ENCODE assay signal across 20 cellular contexts in genomic region chr2:27162151-27163121, GRCh38. TPM values are rescaled to one million over a fixed set of nuclear protein-coding genes. Genes with fewer than 3 reads are reported as not detected.
A peak's percentile ranks its signal among the peaks of the same experiment; 100 is the strongest.
DNase-seq lines count a peak whose midpoint lies in the region; ATAC-seq, FAIRE-seq and TF ChIP-seq lines count a peak whose summit lies in the region.
"Had no signal": no experiment of that assay in that cellular context is flagged by ENCODE, and none has a peak within 500 bp of the region (broad histone marks: within the 10 kb centered on the region; RNA-seq: fewer than 3 reads in every experiment).

No MANE protein-coding gene starts in this region.

- peak; percentile 23 for DNase-seq in H54 (ENCODE audit: insufficient read length, low spot score)
- no peak for DNase-seq in PC-3
- DNase-seq in H1 (ENCODE audit: low read depth in 1 of 2, low spot score in 2 of 2): no peak
- DNase-seq in stromal cell of bone marrow (ENCODE audit: low read depth): peak; percentile 17
- DNase-seq in GM19240 (ENCODE audit: insufficient read length, low spot score): no peak
- no peak for DNase-seq in iPS-NIHi11 (ENCODE audit: low spot score)
- no peak for DNase-seq in HFFc6
- DNase-seq: activated CD8-positive, alpha-beta T cell treated with anti-CD3 and anti-CD28 coated beads for 36 hours; amygdala; glutamatergic neuron; midbrain; stomach; T-helper 9 cell had no signal

- H4K91ac ChIP-seq in H1 (replicated peaks; ENCODE audit: insufficient read length, low read length): no peak overlapping the region

- no peak overlapping the region for H3K27ac ChIP-seq in PC-3 (ENCODE audit: low read length)
- H3K27ac ChIP-seq in H1 (ENCODE audit: low read depth, low read length): no peak overlapping the region
- H3K27ac ChIP-seq: C4-2B had no signal

- no peak overlapping the region; the same call in 1 of the 2 replicates for H3K18ac ChIP-seq in H1 (ENCODE audit: extremely low read depth, low read length)

- no peak overlapping the region for H3K4me2 ChIP-seq in PC-3 (ENCODE audit: low read length)
- H3K4me2 ChIP-seq in H1 (ENCODE audit: insufficient read depth in 1 of 2, low read depth in 2 of 2, low read length in 2 of 2): no peak overlapping the region

- no peak overlapping the region for H3K4ac ChIP-seq in H1 (replicated peaks; ENCODE audit: insufficient read length, low read depth, low read length)

- H3K4me3 ChIP-seq in PC-3 (ENCODE audit: low read length): no peak overlapping the region
- H3K4me3 ChIP-seq in H1 (ENCODE audit: extremely low read depth in 1 of 4, insufficient read depth in 2 of 4, low read depth in 3 of 4, low read length in 4 of 4): no peak overlapping the region

- H3K36me3 ChIP-seq in PC-3 (ENCODE audit: low read depth, low read length) (no peaks in the 10 kb centered on the region), H1 (ENCODE audit: control insufficient read depth in 2 of 4, insufficient read depth in 4 of 4, low read length in 3 of 4) (no peaks in the 10 kb centered on the region)
- H3K36me3 ChIP-seq: stomach had no signal

- H3K9ac ChIP-seq in PC-3 (ENCODE audit: low read length) (no peak overlapping the region), H1 (replicated peaks in 1 of 4; ENCODE audit: extremely low read depth in 1 of 4, low read depth in 3 of 4, low read length in 3 of 4) (no peak overlapping the region)

- no peaks in the 10 kb centered on the region for H3K23me2 ChIP-seq in H1 (ENCODE audit: low read depth, low read length)

- TF ChIP-seq EP300 in H1 (IDR thresholded peaks at IDR 0.05; ENCODE audit: borderline replicate concordance in 1 of 2, low read depth in 2 of 2, low read length in 2 of 2): no peak

- TF ChIP-seq POLR2A in H54 (IDR thresholded peaks at IDR 0.05; ENCODE audit: low read depth, low read length) (no peak), H1 (IDR thresholded peaks at IDR 0.05; ENCODE audit: control extremely low read depth in 1 of 2, low read depth in 2 of 2, low read length in 2 of 2) (no peak)

- no peak overlapping the region for H3K56ac ChIP-seq in H1 (replicated peaks; ENCODE audit: insufficient read length, low read depth, low read length)

- POLR2A ChIA-PET in PC-3 (lab: Charles Lee; ENCODE audit: unreplicated experiment) (no interaction called here), H1 (lab: Charles Lee; ENCODE audit: partially characterized antibody) (interaction anchor here (2.0 kb wide), 1 partner anchor 8 kb away, joined by 6 read pairs; no protein-coding TSS in a partner anchor)

- no peak overlapping the region for H2BK15ac ChIP-seq in H1 (ENCODE audit: low read length)

- peak overlapping the region; percentile 43 for H2BK120ac ChIP-seq in H1 (replicated peaks; ENCODE audit: low read depth, low read length)

- no peak overlapping the region for H2BK20ac ChIP-seq in H1 (ENCODE audit: low read length)

- no peak overlapping the region for H4K8ac ChIP-seq in H1 (ENCODE audit: extremely low read depth, insufficient read depth, low read length)

- WGBS in H1 (ENCODE audit: extremely low coverage in 1 of 2, insufficient coverage in 1 of 2, insufficient read length in 1 of 2, insufficient replicate concordance in 2 of 2, low coverage in 1 of 2, low lambda C conversion rate in 2 of 2, missing lambda C conversion rate in 1 of 2), 2 experiments: 92% methylated on average over 15 of the region's 15 CpGs; no CpG with 5 or more reads in 1 of the 2 experiments

- FAIRE-seq in H54 (lab: Jason Lieb, UNC) (peak; percentile 23), H1 (lab: Jason Lieb, UNC) (no peak)
- FAIRE-seq: colon, GM12892, HTR-8/SVneo, keratinocyte had no signal

- TF ChIP-seq RAD21 in H1 (IDR thresholded peaks at IDR 0.05 in 1 of 2, conservative IDR thresholded peaks at IDR 0.05 in 1 of 2; ENCODE audit: low read depth in 2 of 2, low read length in 2 of 2): no peak

- H4K20me1 ChIP-seq in PC-3 (ENCODE audit: low read length): no peaks in the 10 kb centered on the region
- no peaks in the 10 kb centered on the region for H4K20me1 ChIP-seq in H1 (replicated peaks in 1 of 2; ENCODE audit: control insufficient read depth in 1 of 2, insufficient read depth in 2 of 2, low read length in 2 of 2)

- no peaks in the 10 kb centered on the region for H3K9me2 ChIP-seq in PC-3 (replicated peaks; ENCODE audit: low read length)

- H3K79me2 ChIP-seq in PC-3 (ENCODE audit: low read length) (no peaks in the 10 kb centered on the region), H1 (ENCODE audit: control insufficient read depth in 1 of 2, insufficient read depth in 2 of 2, low read length in 2 of 2) (no peaks in the 10 kb centered on the region)

- no peak overlapping the region for H3K27ac Mint-ChIP-seq in HFFc6
- H3K27ac Mint-ChIP-seq: activated CD8-positive, alpha-beta T cell treated with anti-CD3 and anti-CD28 coated beads for 36 hours had no signal

- peaks cover 30% of the 10 kb centered on the region for H3K27me3 Mint-ChIP-seq in HFFc6 (ENCODE audit: insufficient read depth)
- H3K27me3 Mint-ChIP-seq: activated CD8-positive, alpha-beta T cell treated with anti-CD3 and anti-CD28 coated beads for 36 hours had no signal

- no peak for TF ChIP-seq CTCF in PC-3 (conservative IDR thresholded peaks at IDR 0.05; ENCODE audit: low read depth, low read length)
- TF ChIP-seq CTCF in H1 (IDR thresholded peaks at IDR 0.05; ENCODE audit: control extremely low read depth in 1 of 3, insufficient read depth in 1 of 3, low read depth in 1 of 3, low read length in 3 of 3): no peak
- no peak for TF ChIP-seq CTCF in HFFc6 (IDR thresholded peaks at IDR 0.05)

- H3K4me1 ChIP-seq in PC-3 (ENCODE audit: insufficient read depth, low read length) (no peaks in the 10 kb centered on the region), H1 (replicated peaks in 1 of 4; ENCODE audit: control insufficient read depth in 3 of 4, insufficient read depth in 4 of 4, low read length in 3 of 4) (no peaks in the 10 kb centered on the region; a peak in 4 of 7 replicates)
- H3K4me1 ChIP-seq: stomach had no signal

- H3F3A ChIP-seq in PC-3 (ENCODE audit: low read length, unreplicated experiment): no peaks in the 10 kb centered on the region

- no peak overlapping the region for H3K4me3 Mint-ChIP-seq in HFFc6
- H3K4me3 Mint-ChIP-seq: activated CD8-positive, alpha-beta T cell treated with anti-CD3 and anti-CD28 coated beads for 36 hours had no signal

- H3K36me3 Mint-ChIP-seq in HFFc6 (ENCODE audit: low read depth): no peaks in the 10 kb centered on the region

- no peak overlapping the region for H3K23ac ChIP-seq in H1 (ENCODE audit: insufficient read length)

- H2AFZ ChIP-seq in PC-3 (ENCODE audit: low read length) (peak overlapping the region; percentile 39; the same call in 1 of the 2 replicates), H1 (ENCODE audit: low read length) (no peak overlapping the region)

- no peaks in the 10 kb centered on the region for H3K27me3 ChIP-seq in PC-3 (ENCODE audit: low read length)
- no peaks in the 10 kb centered on the region for H3K27me3 ChIP-seq in H1 (replicated peaks in 1 of 4; ENCODE audit: control insufficient read depth in 3 of 4, extremely low read depth in 1 of 4, insufficient read depth in 3 of 4, low read length in 3 of 4)

- no peak overlapping the region for H3K14ac ChIP-seq in H1 (ENCODE audit: insufficient read length)

- CTCF ChIA-PET in PC-3 (lab: Charles Lee) (no interaction called here), H1 (lab: Charles Lee; ENCODE audit: partially characterized antibody) (interaction anchor here (1.0 kb wide), 1 partner anchor 28 kb away, joined by 3 read pairs; the partner anchor contains the start of gene PREB)

- no TSS peak for BruUV-seq in PC-3 (replicated peaks; lab: Mats Ljungman, UMichigan)

- peaks cover 11% of the 10 kb centered on the region for H3K4me1 Mint-ChIP-seq in HFFc6 (ENCODE audit: low read depth)

- no peak overlapping the region for H2AK5ac ChIP-seq in H1 (ENCODE audit: low read depth, low read length)

- H2BK12ac ChIP-seq in H1 (ENCODE audit: low read depth, low read length): no peak overlapping the region; the same call in 1 of the 2 replicates

- H3K79me1 ChIP-seq in H1 (ENCODE audit: low read depth, low read length): no peaks in the 10 kb centered on the region

- intact Hi-C loops in PC-3 (cut with micrococcal nuclease): no loop called here

- no peak overlapping the region for H4K5ac ChIP-seq in H1 (ENCODE audit: insufficient read length, low read depth, low read length)

- H3K9me3 Mint-ChIP-seq in HFFc6: no peaks in the 10 kb centered on the region
- H3K9me3 Mint-ChIP-seq: activated CD8-positive, alpha-beta T cell treated with anti-CD3 and anti-CD28 coated beads for 36 hours had no signal

- H3K9me3 ChIP-seq in PC-3 (ENCODE audit: low read length) (no peaks in the 10 kb centered on the region), H1 (ENCODE audit: insufficient read depth in 2 of 2, low read depth in 1 of 2, low read length in 1 of 2) (no peaks in the 10 kb centered on the region)
- H3K9me3 ChIP-seq: stomach had no signal

- no peak for ATAC-seq in PC-3
- ATAC-seq: activated CD8-positive, alpha-beta T cell treated with anti-CD3 and anti-CD28 coated beads for 36 hours; Right ventricle myocardium inferior had no signal

- H2BK5ac ChIP-seq in H1 (ENCODE audit: low read depth, low read length): no peak overlapping the region

RNA-seq across cellular contexts. Expression of gene TCF23, which starts 13.6 kb away (rescaled TPM):
- not detected in 2 replicates for total RNA-seq in PC-3 (2014; rRNA removed)
- total RNA-seq in H1 (2021; fragmentation: NEBNext Ultra II Directional; extraction: Animal tissue kit (Norgen Biotek cat#: 25700)): not detected in 2 replicates
- 0.02 TPM in 2 replicates for polyA plus RNA-seq in H1 (2011; rRNA removed)
- polyA plus RNA-seq in H1 (2011; cell fraction: cytosol; rRNA removed): 0.04 TPM
- polyA plus RNA-seq in H1 (2011; cell fraction: nucleus; rRNA removed): 0.03 TPM
- 0.07 TPM in 1 of 4 replicates, not detected in the others for polyA plus RNA-seq in H1 (2012, experiment 1 of 2)
- polyA plus RNA-seq in H1 (2012, experiment 2 of 2): not detected
- not detected for polyA plus RNA-seq in H1 (2013, experiment 1 of 2)
- polyA plus RNA-seq in H1 (2013, experiment 2 of 2): under 0.01 TPM
- not detected in 2 replicates for polyA minus RNA-seq in H1 (2011; rRNA and poly(A)+ RNA removed)
- not detected for polyA minus RNA-seq in H1 (2011; cell fraction: cytosol; rRNA and poly(A)+ RNA removed)
- not detected for polyA minus RNA-seq in H1 (2011; cell fraction: nucleus; rRNA and poly(A)+ RNA removed)
- not detected for total RNA-seq in HFFc6 (2021; fragmentation: NEBNext Ultra II Directional; extraction: Animal tissue kit (Norgen Biotek cat#: 25700))
- total RNA-seq: activated CD8-positive, alpha-beta T cell treated with anti-CD3 and anti-CD28 coated beads for 36 hours; stomach had no signal
- polyA plus RNA-seq: keratinocyte had no signal

RNA-seq across cellular contexts. Expression of gene PRR30, which starts 23.2 kb away (rescaled TPM):
- not detected in 2 replicates for total RNA-seq in PC-3 (2014; rRNA removed)
- total RNA-seq in H1 (2021; fragmentation: NEBNext Ultra II Directional; extraction: Animal tissue kit (Norgen Biotek cat#: 25700)): not detected in 2 replicates
- polyA plus RNA-seq in H1 (2011; rRNA removed): not detected in 2 replicates
- polyA plus RNA-seq in H1 (2011; cell fraction: cytosol; rRNA removed): not detected
- polyA plus RNA-seq in H1 (2011; cell fraction: nucleus; rRNA removed): not detected
- polyA plus RNA-seq in H1 (2012, experiment 1 of 2): not detected in 4 replicates
- not detected for polyA plus RNA-seq in H1 (2012, experiment 2 of 2)
- not detected for polyA plus RNA-seq in H1 (2013, experiment 1 of 2)
- polyA plus RNA-seq in H1 (2013, experiment 2 of 2): not detected
- polyA minus RNA-seq in H1 (2011; rRNA and poly(A)+ RNA removed): not detected in 2 replicates
- not detected for polyA minus RNA-seq in H1 (2011; cell fraction: cytosol; rRNA and poly(A)+ RNA removed)
- not detected for polyA minus RNA-seq in H1 (2011; cell fraction: nucleus; rRNA and poly(A)+ RNA removed)
- not detected for total RNA-seq in HFFc6 (2021; fragmentation: NEBNext Ultra II Directional; extraction: Animal tissue kit (Norgen Biotek cat#: 25700))
- total RNA-seq: activated CD8-positive, alpha-beta T cell treated with anti-CD3 and anti-CD28 coated beads for 36 hours; omental fat pad; Right ventricle myocardium inferior; stomach had no signal
- polyA plus RNA-seq: keratinocyte, stomach had no signal

RNA-seq across cellular contexts. Expression of gene PREB, which starts 28.0 kb away (rescaled TPM):
- total RNA-seq in PC-3 (2014; rRNA removed): 85.6 and 103 TPM in 2 replicates
- 51.2 and 54.1 TPM in 2 replicates for total RNA-seq in H1 (2021; fragmentation: NEBNext Ultra II Directional; extraction: Animal tissue kit (Norgen Biotek cat#: 25700))
- 72.2 and 74.4 TPM in 2 replicates for polyA plus RNA-seq in H1 (2011; rRNA removed)
- polyA plus RNA-seq in H1 (2011; cell fraction: cytosol; rRNA removed): 71.6 TPM
- polyA plus RNA-seq in H1 (2011; cell fraction: nucleus; rRNA removed): 92.0 TPM
- polyA plus RNA-seq in H1 (2012, experiment 1 of 2): 36.7 to 55.6 TPM (median 49.3 TPM) in 4 replicates
- polyA plus RNA-seq in H1 (2012, experiment 2 of 2): 69.2 TPM
- polyA plus RNA-seq in H1 (2013, experiment 1 of 2): 37.6 TPM
- polyA plus RNA-seq in H1 (2013, experiment 2 of 2): 36.8 TPM
- 87.7 and 101 TPM in 2 replicates for polyA minus RNA-seq in H1 (2011; rRNA and poly(A)+ RNA removed)
- polyA minus RNA-seq in H1 (2011; cell fraction: cytosol; rRNA and poly(A)+ RNA removed): 21.7 TPM
- polyA minus RNA-seq in H1 (2011; cell fraction: nucleus; rRNA and poly(A)+ RNA removed): 27.5 TPM
- 10 to 100 TPM; 43.4 to 50.7 (median 46.4) TPM for total RNA-seq in HFFc6 (2021; fragmentation: NEBNext Ultra II Directional; extraction: Animal tissue kit (Norgen Biotek cat#: 25700))

RNA-seq across cellular contexts. Expression of gene ABHD1, which starts 38.8 kb away (rescaled TPM):
- total RNA-seq in PC-3 (2014; rRNA removed): 0.36 TPM in 1 of 2 replicates, not detected in the other
- 0.20 and 0.50 TPM in 2 replicates for total RNA-seq in H1 (2021; fragmentation: NEBNext Ultra II Directional; extraction: Animal tissue kit (Norgen Biotek cat#: 25700))
- polyA plus RNA-seq in H1 (2011; rRNA removed): 0.88 and 1.1 TPM in 2 replicates
- 0.70 TPM for polyA plus RNA-seq in H1 (2011; cell fraction: cytosol; rRNA removed)
- polyA plus RNA-seq in H1 (2011; cell fraction: nucleus; rRNA removed): 0.94 TPM
- 0.35 to 0.93 TPM (median 0.38 TPM) in 4 replicates for polyA plus RNA-seq in H1 (2012, experiment 1 of 2)
- not detected for polyA plus RNA-seq in H1 (2012, experiment 2 of 2)
- polyA plus RNA-seq in H1 (2013, experiment 1 of 2): 0.26 TPM
- 0.15 TPM for polyA plus RNA-seq in H1 (2013, experiment 2 of 2)
- polyA minus RNA-seq in H1 (2011; rRNA and poly(A)+ RNA removed): 0.28 and 0.78 TPM in 2 replicates
- not detected for polyA minus RNA-seq in H1 (2011; cell fraction: cytosol; rRNA and poly(A)+ RNA removed)
- polyA minus RNA-seq in H1 (2011; cell fraction: nucleus; rRNA and poly(A)+ RNA removed): 0.80 TPM
- total RNA-seq in HFFc6 (2021; fragmentation: NEBNext Ultra II Directional; extraction: Animal tissue kit (Norgen Biotek cat#: 25700)): not detected
- total RNA-seq: stomach had no signal
- polyA plus RNA-seq: keratinocyte had no signal

RNA-seq across cellular contexts. Expression of gene CGREF1, which starts 43.5 kb away (rescaled TPM):
- 18.7 and 22.6 TPM in 2 replicates for total RNA-seq in PC-3 (2014; rRNA removed)
- total RNA-seq in H1 (2021; fragmentation: NEBNext Ultra II Directional; extraction: Animal tissue kit (Norgen Biotek cat#: 25700)): 3.4 and 3.5 TPM in 2 replicates
- 2.5 and 3.7 TPM in 2 replicates for polyA plus RNA-seq in H1 (2011; rRNA removed)
- 3.6 TPM for polyA plus RNA-seq in H1 (2011; cell fraction: cytosol; rRNA removed)
- polyA plus RNA-seq in H1 (2011; cell fraction: nucleus; rRNA removed): 4.3 TPM
- 2.3 to 4.1 TPM (median 3.1 TPM) in 4 replicates for polyA plus RNA-seq in H1 (2012, experiment 1 of 2)
- 1.6 TPM for polyA plus RNA-seq in H1 (2012, experiment 2 of 2)
- 6.9 TPM for polyA plus RNA-seq in H1 (2013, experiment 1 of 2)
- 7.4 TPM for polyA plus RNA-seq in H1 (2013, experiment 2 of 2)
- polyA minus RNA-seq in H1 (2011; rRNA and poly(A)+ RNA removed): 2.1 and 2.7 TPM in 2 replicates
- 2.7 TPM for polyA minus RNA-seq in H1 (2011; cell fraction: cytosol; rRNA and poly(A)+ RNA removed)
- polyA minus RNA-seq in H1 (2011; cell fraction: nucleus; rRNA and poly(A)+ RNA removed): 1.00 TPM
- under 1 TPM in 1 of 6 experiments, not detected in 5; 0.12 TPM for total RNA-seq in HFFc6 (2021; fragmentation: NEBNext Ultra II Directional; extraction: Animal tissue kit (Norgen Biotek cat#: 25700))

Comparison
In these comparisons a context has a peak if more than half of its experiments do, and no peak if none do; other contexts are left out.
1. DNase-seq: peak in H54 (single experiment) and stromal cell of bone marrow (single experiment); none in PC-3 (single experiment), H1 (0 of 2), GM19240 (single experiment), iPS-NIHi11 (single experiment) and HFFc6 (single experiment).